ENCODE assay signal across 9 cellular contexts in the genomic region with DNA sequence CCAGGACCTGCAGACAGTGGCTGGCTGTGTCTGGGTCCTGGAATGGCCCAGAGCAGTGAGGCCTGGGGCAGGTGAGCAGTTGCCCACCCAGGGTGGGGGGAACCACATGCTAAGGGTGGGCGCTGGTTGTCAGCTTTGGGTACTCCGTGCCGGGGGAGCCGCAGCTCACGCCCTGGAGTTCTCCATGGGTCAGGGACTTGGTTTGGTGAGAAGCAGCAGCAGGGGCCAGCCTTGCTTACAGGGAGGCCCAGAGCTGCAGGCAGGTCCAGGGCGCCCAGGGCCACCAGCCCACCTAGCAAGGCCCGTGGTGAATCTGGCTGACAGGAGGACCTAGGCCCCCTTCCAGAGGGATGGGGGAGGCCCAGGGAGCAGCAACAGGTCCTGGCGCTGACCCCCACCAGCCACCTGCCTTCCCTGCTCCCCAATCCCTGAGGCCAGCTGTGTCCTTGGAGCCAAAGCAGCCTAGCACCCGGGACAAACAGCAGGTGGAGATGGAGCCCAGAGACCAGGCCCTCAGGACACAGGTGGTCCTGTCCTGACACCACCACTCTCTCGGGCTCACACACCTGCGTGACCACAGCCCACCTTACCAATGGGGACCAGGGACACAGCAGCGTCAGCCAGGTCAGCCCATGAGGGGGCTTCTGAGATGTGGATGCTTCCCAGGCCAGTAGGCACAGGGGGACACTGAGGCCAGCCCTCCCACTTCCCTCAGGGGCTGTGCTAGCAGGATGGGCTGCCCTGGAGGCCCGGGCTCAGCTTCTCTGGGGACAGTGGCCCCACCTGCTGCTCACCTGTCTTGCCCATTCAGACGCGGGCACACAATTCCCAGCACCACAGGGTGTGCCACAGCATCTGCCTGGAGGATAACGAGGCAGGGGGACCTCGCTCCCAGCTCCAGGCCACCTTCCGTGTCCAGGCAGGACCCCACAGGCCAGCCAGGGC. TPM values are rescaled to one million over a fixed set of nuclear protein-coding genes. Genes with fewer than 3 reads are reported as not detected.
DNase-seq lines count a peak whose midpoint lies in the region; ATAC-seq and TF ChIP-seq lines count a peak whose summit lies in the region.
"Had no signal": no experiment of that assay in that cellular context is flagged by ENCODE, and none has a peak within 500 bp of the region (broad histone marks: within the 10 kb centered on the region; RNA-seq: fewer than 3 reads in every experiment).

No MANE protein-coding gene starts in this region.

- intact Hi-C loops in esophagus muscularis mucosa (cut with DNase I) = no loop called here

- H3K27me3 ChIP-seq in esophagus muscularis mucosa = no peaks in the 10 kb centered on the region

- no peak for TF ChIP-seq EP300 in esophagus muscularis mucosa (IDR thresholded peaks at IDR 0.05)

- H3K4me3 Mint-ChIP-seq in nephron progenitor cell (no peak overlapping the region), type B pancreatic cell (no peak overlapping the region)

- H3K4me1 ChIP-seq in esophagus muscularis mucosa = peaks cover 74 to 83% (median 77%) of the 10 kb centered on the region in 4 donors

- H3K4me1 Mint-ChIP-seq in nephron progenitor cell = peaks cover 29% of the 10 kb centered on the region
- H3K4me1 Mint-ChIP-seq in type B pancreatic cell (ENCODE audit: unreplicated experiment) = peaks cover 6% of the 10 kb centered on the region

- no peak overlapping the region for H3K4me3 ChIP-seq in esophagus muscularis mucosa

- no peak for ATAC-seq in HG02938 (IDR thresholded peaks at IDR 0.05; ENCODE audit: unreplicated experiment)

- H3K27ac Mint-ChIP-seq in nephron progenitor cell (peak overlapping the region; percentile 80), type B pancreatic cell (no peak overlapping the region)

- H3K36me3 Mint-ChIP-seq in nephron progenitor cell (ENCODE audit: low read depth) (peaks cover 14% of the 10 kb centered on the region), type B pancreatic cell (peaks cover 5% of the 10 kb centered on the region)

- TF ChIP-seq POLR2A in esophagus muscularis mucosa (IDR thresholded peaks at IDR 0.05; ENCODE audit: low read depth) = no peak

- DNase-seq in activated effector memory CD4-positive, alpha-beta T cell treated with anti-CD3 and anti-CD28 coated beads, Interleukin-2, amount 50 U/mL, for 16 hours = peak; percentile 61
- DNase-seq in activated effector memory CD4-positive, alpha-beta T cell treated with Interleukin-2 at 50 U/mL for 16 hours = no peak
- DNase-seq in esophagus muscularis mucosa (ENCODE audit: extremely low spot score) (peak; percentile 87), nephron progenitor cell (no peak), type B pancreatic cell (ENCODE audit: extremely low spot score, unreplicated experiment) (peak; percentile 67), Ammon's horn (ENCODE audit: low spot score) (no peak), KG1 (lab: John Stamatoyannopoulos, UW) (no peak)

- no peaks in the 10 kb centered on the region for H3K27me3 Mint-ChIP-seq in nephron progenitor cell (ENCODE audit: low read depth, poor library complexity)
- no peaks in the 10 kb centered on the region for H3K27me3 Mint-ChIP-seq in type B pancreatic cell

- peak overlapping the region; percentile 91 to 96 (median 92) for H3K27ac ChIP-seq in esophagus muscularis mucosa (replicated peaks in 1 of 4)

- no peaks in the 10 kb centered on the region for H3K9me3 ChIP-seq in esophagus muscularis mucosa

- H3K36me3 ChIP-seq in esophagus muscularis mucosa = peaks cover 6 to 29% (median 23%) of the 10 kb centered on the region in 4 donors

- H3K9me3 Mint-ChIP-seq in nephron progenitor cell (no peaks in the 10 kb centered on the region), type B pancreatic cell (no peaks in the 10 kb centered on the region)
- H3K9me3 Mint-ChIP-seq: nephron had no signal

- WGBS in esophagus muscularis mucosa = 60% methylated on average over 1 of the region's 18 CpGs

- TF ChIP-seq CTCF in esophagus muscularis mucosa (IDR thresholded peaks at IDR 0.05) (no peak), nephron progenitor cell (IDR thresholded peaks at IDR 0.05) (no peak), type B pancreatic cell (conservative IDR thresholded peaks at IDR 0.05) (no peak)

RNA-seq across cellular contexts. Expression of a gene that starts 3.5 kb away (rescaled TPM):
- total RNA-seq in esophagus muscularis mucosa (10 to 100 TPM; 38.8 to 86.4 (median 59.2) TPM), type B pancreatic cell (ENCODE audit: low replicate concordance) (59.8 and 79.9 TPM in 2 replicates)

RNA-seq across cellular contexts. Expression of a gene that starts 16.4 kb away (rescaled TPM):
- total RNA-seq in esophagus muscularis mucosa (10 to 100 TPM in 3 of 4 donors, 1 to 10 TPM in 1; 9.9 to 14.1 (median 11.3) TPM), type B pancreatic cell (ENCODE audit: low replicate concordance) (12.3 and 19.7 TPM in 2 replicates)

RNA-seq across cellular contexts. Expression of a gene that starts 16.4 kb away (rescaled TPM):
- total RNA-seq in esophagus muscularis mucosa (1 to 10 TPM; 1.2 to 3.3 (median 2.7) TPM), type B pancreatic cell (ENCODE audit: low replicate concordance) (4.1 and 4.3 TPM in 2 replicates)

Comparison
In these comparisons a context has a peak if more than half of its experiments do, and no peak if none do; other contexts are left out.
1. DNase-seq: peak in activated effector memory CD4-positive, alpha-beta T cell treated with anti-CD3 and anti-CD28 coated beads, Interleukin-2, amount 50 U/mL, for 16 hours (single experiment), esophagus muscularis mucosa (single experiment) and type B pancreatic cell (single experiment); none in activated effector memory CD4-positive, alpha-beta T cell treated with Interleukin-2 at 50 U/mL for 16 hours (single experiment), nephron progenitor cell (single experiment), Ammon's horn (single experiment) and KG1 (single experiment).